Comparison of ENCODE assay signal across 29 cellular contexts in the genomic region with DNA sequence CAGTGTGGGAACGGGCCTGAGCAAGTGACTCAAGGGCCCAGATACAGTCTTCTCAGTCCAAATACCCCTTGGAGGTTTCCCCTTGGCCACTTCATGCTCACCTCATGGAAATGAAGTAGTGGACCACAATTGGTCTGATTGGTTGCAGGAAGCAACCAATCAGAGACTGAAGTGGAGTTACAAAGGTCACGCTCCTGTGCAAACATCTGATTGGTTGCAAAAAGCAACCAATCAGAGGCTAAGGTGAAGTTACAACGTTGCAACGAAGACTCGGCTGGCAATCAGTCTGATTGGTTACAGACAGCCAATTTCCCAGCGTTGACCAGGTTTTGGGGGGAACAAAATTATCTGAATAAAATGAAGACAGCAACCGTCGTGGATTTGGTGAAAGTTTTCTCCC.
"Had no signal": no experiment of that assay in that cellular context is flagged by ENCODE, and none has a peak within 500 bp of the region (broad histone marks: within the 10 kb centered on the region; RNA-seq: fewer than 3 reads in every experiment).

No MANE protein-coding gene starts in this region.

- H3K27me3 ChIP-seq: ovary, suprapubic skin, thyroid gland, tibial nerve, upper lobe of right lung, uterus had no signal

- H3K4me3 Mint-ChIP-seq: nephron; neural progenitor cell; stimulated activated effector memory CD8-positive, alpha-beta T cell treated with anti-CD3 and anti-CD28 coated beads, Interleukin-12 subunit alpha, Interleukin-12 subunit beta, amount 100 ng/mL, for 72 hours; stimulated activated naive B cell treated with anti-CD40 and anti-IgM and Interleukin-4, amounts not matched to agents 10 μg/mL and 1 μg/mL and 100 μg/mL, for 72 hours; stimulated activated naive CD8-positive, alpha-beta T cell treated with anti-CD3 and anti-CD28 coated beads, Interleukin-15, amount 100 ng/mL, for 72 hours; type B pancreatic cell had no signal

- DNase-seq: naive B cell; naive thymus-derived CD8-positive, alpha-beta T cell; occipital lobe; ovary; posterior cingulate gyrus; psoas muscle; right cardiac atrium; small intestine; stimulated activated CD4-positive, alpha-beta T cell treated with anti-CD3 and anti-CD28 coated beads, Interleukin-15, amount 100 ng/mL, for 24 hours; stimulated activated CD4-positive, alpha-beta T cell treated with anti-CD3 and anti-CD28 coated beads, Interleukin-2, amount 100 ng/mL, for 24 hours; stimulated activated CD4-positive, alpha-beta T cell treated with anti-CD3 and anti-CD28 coated beads, Interleukin-2, amount 100 ng/mL, for 48 hours; stimulated activated CD4-positive, alpha-beta T cell treated with anti-CD3 and anti-CD28 coated beads, Interleukin-4, amount 100 ng/mL, for 24 hours; stimulated activated naive B cell treated with anti-CD40 and anti-IgM and Interleukin-4, amounts not matched to agents 10 μg/mL and 1 μg/mL and 100 μg/mL, for 72 hours; stimulated activated naive CD4-positive, alpha-beta T cell treated with Interleukin-2 at 50 U/mL for 16 hours; stimulated activated naive CD8-positive, alpha-beta T cell treated with anti-CD3 and anti-CD28 coated beads, Interleukin-15, amount 100 ng/mL, for 72 hours; substantia nigra; thyroid gland; upper lobe of right lung; uterus had no signal

- H3K36me3 ChIP-seq: neural progenitor cell, ovary, suprapubic skin, thoracic aorta, thyroid gland, tibial nerve, upper lobe of right lung, uterus had no signal

- H3K9me3 Mint-ChIP-seq: naive B cell; naive thymus-derived CD8-positive, alpha-beta T cell; nephron; stimulated activated effector memory CD8-positive, alpha-beta T cell treated with anti-CD3 and anti-CD28 coated beads, Interleukin-12 subunit alpha, Interleukin-12 subunit beta, amount 100 ng/mL, for 72 hours; stimulated activated naive B cell treated with anti-CD40 and anti-IgM and Interleukin-4, amounts not matched to agents 10 μg/mL and 1 μg/mL and 100 μg/mL, for 72 hours; type B pancreatic cell had no signal

- H3K9me3 ChIP-seq: ovary, psoas muscle, suprapubic skin, thoracic aorta, thyroid gland, upper lobe of right lung, uterus had no signal

- H3K27ac ChIP-seq: neural progenitor cell, ovary, parathyroid adenoma, psoas muscle, suprapubic skin, thoracic aorta, thyroid gland, tibial nerve, upper lobe of right lung, uterus had no signal

- H3K36me3 Mint-ChIP-seq: naive thymus-derived CD8-positive, alpha-beta T cell; stimulated activated effector memory CD8-positive, alpha-beta T cell treated with anti-CD3 and anti-CD28 coated beads, Interleukin-12 subunit alpha, Interleukin-12 subunit beta, amount 100 ng/mL, for 72 hours; type B pancreatic cell had no signal

- ATAC-seq: naive thymus-derived CD8-positive, alpha-beta T cell; psoas muscle; right cardiac atrium; sciatic nerve; stimulated activated effector memory CD8-positive, alpha-beta T cell treated with anti-CD3 and anti-CD28 coated beads, Interleukin-12 subunit alpha, Interleukin-12 subunit beta, amount 100 ng/mL, for 72 hours; stimulated activated naive CD8-positive, alpha-beta T cell treated with anti-CD3 and anti-CD28 coated beads, Interleukin-15, amount 100 ng/mL, for 72 hours; upper lobe of right lung had no signal

- H3K27me3 Mint-ChIP-seq: naive B cell; naive thymus-derived CD8-positive, alpha-beta T cell; stimulated activated naive B cell treated with anti-CD40 and anti-IgM and Interleukin-4, amounts not matched to agents 10 μg/mL and 1 μg/mL and 100 μg/mL, for 72 hours had no signal

- H3K27ac Mint-ChIP-seq: nephron; neural progenitor cell; progenitor cell of endocrine pancreas; stimulated activated effector memory CD8-positive, alpha-beta T cell treated with anti-CD3 and anti-CD28 coated beads, Interleukin-12 subunit alpha, Interleukin-12 subunit beta, amount 100 ng/mL, for 72 hours; stimulated activated naive B cell treated with anti-CD40 and anti-IgM and Interleukin-4, amounts not matched to agents 10 μg/mL and 1 μg/mL and 100 μg/mL, for 72 hours; type B pancreatic cell had no signal

- H3K4me3 ChIP-seq: neural progenitor cell, ovary, psoas muscle, suprapubic skin, thoracic aorta, thyroid gland, tibial nerve, upper lobe of right lung, uterus had no signal

- H3K9ac ChIP-seq: neural progenitor cell, parathyroid adenoma had no signal

- H3K79me2 ChIP-seq: parathyroid adenoma had no signal

- H3K4me2 ChIP-seq: neural progenitor cell had no signal

- H3K4me1 ChIP-seq: parathyroid adenoma, suprapubic skin, thyroid gland had no signal

- H2AFZ ChIP-seq: neural progenitor cell, parathyroid adenoma had no signal
